Comparison of ENCODE assay signal across 9 cellular contexts in genomic region chr18:48662021-48662661, GRCh38.
A peak's percentile ranks its signal among the peaks of the same experiment; 100 is the strongest.
DNase-seq lines count a peak whose midpoint lies in the region; ATAC-seq and TF ChIP-seq lines count a peak whose summit lies in the region.
"Had no signal": no experiment of that assay in that cellular context is flagged by ENCODE, and none has a peak within 500 bp of the region (broad histone marks: within the 10 kb centered on the region; RNA-seq: fewer than 3 reads in every experiment).

No MANE protein-coding gene starts in this region.

- no peak overlapping the region for H3K27ac ChIP-seq in right lobe of liver
- H3K27ac ChIP-seq in CD8-positive, alpha-beta memory T cell (ENCODE audit: low read depth, low read length): no peak overlapping the region

- DNase-seq in AG04449 (ENCODE audit: low read depth, low spot score) (peak; percentile 33), LHCN-M2 (ENCODE audit: low read depth) (peak; percentile 49), astrocyte of the spinal cord (ENCODE audit: low read depth, low spot score) (peak; percentile 62), right lobe of liver (peak in 1 of 3 donors; percentile 49), OCI-M2 (lab: John Stamatoyannopoulos, UW; ENCODE audit: unreplicated experiment) (no peak)
- no peak for DNase-seq in CD8-positive, alpha-beta memory T cell
- no peak for DNase-seq in stimulated activated CD8-positive, alpha-beta memory T cell treated with anti-CD3 and anti-CD28 coated beads, Interleukin-4, amount 100 ng/mL, for 48 hours
- DNase-seq: activated CD4-positive, alpha-beta T cell treated with anti-CD3 and anti-CD28 coated beads, Interleukin-2, amount 50 U/mL, for 1 hour had no signal

- peaks cover 6 to 15% of the 10 kb centered on the region in 2 donors for H3K27me3 Mint-ChIP-seq in CD8-positive, alpha-beta memory T cell

- no peaks in the 10 kb centered on the region for H3K9me3 ChIP-seq in right lobe of liver
- no peaks in the 10 kb centered on the region for H3K9me3 ChIP-seq in CD8-positive, alpha-beta memory T cell (ENCODE audit: low read length)

- H3K4me3 ChIP-seq in AG04449 (ENCODE audit: low read depth, low read length) (no peak overlapping the region), astrocyte of the spinal cord (ENCODE audit: low read depth, low read length) (no peak overlapping the region), right lobe of liver (no peak overlapping the region)
- no peak overlapping the region for H3K4me3 ChIP-seq in CD8-positive, alpha-beta memory T cell (ENCODE audit: low read length)

- peaks cover 0 to 11% (median 2%) of the 10 kb centered on the region in 3 donors for H3K36me3 Mint-ChIP-seq in CD8-positive, alpha-beta memory T cell

- H3K4me3 Mint-ChIP-seq in CD8-positive, alpha-beta memory T cell: no peak overlapping the region

- POLR2A ChIA-PET in AG04449 (lab: Yijun Ruan, JAX): interaction anchor here (1.0 to 1.5 kb wide), 2 partner anchors 187 to 192 kb away, joined by 3 to 4 read pairs; no protein-coding TSS in a partner anchor
- POLR2A ChIA-PET in CD8-positive, alpha-beta memory T cell (lab: Charles Lee): no interaction called here

- intact Hi-C loops in right lobe of liver (cut with DNase I): loop anchor here (5.0 to 10.0 kb wide), 2 partner anchors 117 to 185 kb away; no protein-coding TSS in a partner anchor

- peak overlapping the region in 1 of 8 donors; percentile 64 for H3K27ac Mint-ChIP-seq in CD8-positive, alpha-beta memory T cell

- 43% methylated on average over 7 of the region's 9 CpGs for WGBS in right lobe of liver (ENCODE audit: insufficient coverage, low coverage, low lambda C conversion rate, missing lambda C conversion rate)

- H3K27me3 ChIP-seq in right lobe of liver: no peaks in the 10 kb centered on the region
- H3K27me3 ChIP-seq in CD8-positive, alpha-beta memory T cell (ENCODE audit: insufficient read depth, low read length, poor library complexity, severe bottlenecking): no peaks in the 10 kb centered on the region

- in situ Hi-C loops in astrocyte of the spinal cord (cut with HindIII; ENCODE audit: low sequenced_read_pairs): no loop called here

- ATAC-seq in right lobe of liver (peak; percentile 26 to 69 (median 50)), HG02678 (IDR thresholded peaks at IDR 0.05; ENCODE audit: unreplicated experiment) (no peak)

- no peaks in the 10 kb centered on the region for H3K4me1 Mint-ChIP-seq in CD8-positive, alpha-beta memory T cell

- TF ChIP-seq POLR2A in right lobe of liver (IDR thresholded peaks at IDR 0.05): no peak

- CTCF ChIA-PET in AG04449 (lab: Yijun Ruan, JAX): interaction anchor here (0.6 to 21.2 kb wide), 9 partner anchors 9 to 217 kb away, joined by 3 to 286 read pairs (median 4); no protein-coding TSS in a partner anchor
- CTCF ChIA-PET in CD8-positive, alpha-beta memory T cell (lab: Charles Lee): interaction anchor here (1.0 kb wide), 1 partner anchor 9 kb away, joined by 3 read pairs; no protein-coding TSS in a partner anchor

- TF ChIP-seq CTCF in AG04449 (IDR thresholded peaks at IDR 0.05; ENCODE audit: insufficient read depth, low read length, missing control alignments) (no peak), astrocyte of the spinal cord (IDR thresholded peaks at IDR 0.05; ENCODE audit: low read depth, low read length) (no peak), right lobe of liver (IDR thresholded peaks at IDR 0.05) (no peak)

- H3K4me1 ChIP-seq in right lobe of liver: peaks cover 0 to 6% (median 0%) of the 10 kb centered on the region in 4 donors
- no peaks in the 10 kb centered on the region for H3K4me1 ChIP-seq in CD8-positive, alpha-beta memory T cell (ENCODE audit: insufficient read depth, low read length)

- H3K36me3 ChIP-seq in right lobe of liver: peaks cover 0 to 9% (median 4%) of the 10 kb centered on the region in 4 donors
- H3K36me3 ChIP-seq in CD8-positive, alpha-beta memory T cell (ENCODE audit: insufficient read depth, low read length): no peaks in the 10 kb centered on the region

- peaks cover 0 to 6% (median 3%) of the 10 kb centered on the region in 5 donors for H3K9me3 Mint-ChIP-seq in CD8-positive, alpha-beta memory T cell

Comparison
In these comparisons a context has a peak if more than half of its experiments do, and no peak if none do; other contexts are left out.
1. DNase-seq: peak in AG04449 (single experiment), LHCN-M2 (single experiment) and astrocyte of the spinal cord (single experiment); none in CD8-positive, alpha-beta memory T cell (0 of 5), stimulated activated CD8-positive, alpha-beta memory T cell treated with anti-CD3 and anti-CD28 coated beads, Interleukin-4, amount 100 ng/mL, for 48 hours (single experiment) and OCI-M2 (single experiment).